Comparison of ENCODE assay signal across 10 cellular contexts in the genomic region with DNA sequence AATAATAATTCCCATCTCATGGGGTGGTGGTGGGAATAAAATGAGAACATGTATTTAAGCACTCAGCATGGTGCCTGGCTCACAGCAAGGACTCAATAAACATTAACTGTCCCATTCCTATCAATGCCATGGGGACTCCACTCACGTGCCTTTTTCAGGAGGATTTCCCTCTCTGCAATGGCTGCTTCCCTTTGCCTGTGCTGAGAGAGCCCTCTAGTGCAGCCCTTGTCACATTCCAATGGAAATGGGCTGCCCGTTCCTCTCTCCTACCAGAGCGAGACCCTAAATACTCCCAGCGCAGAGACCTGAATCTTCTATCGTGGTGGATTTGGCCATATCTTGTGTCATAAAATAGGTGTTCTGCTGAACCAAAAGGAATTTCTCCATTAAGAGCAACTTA.
A peak's percentile ranks its signal among the peaks of the same experiment; 100 is the strongest.
DNase-seq lines count a peak whose midpoint lies in the region; TF ChIP-seq lines count a peak whose summit lies in the region.
"Had no signal": no experiment of that assay in that cellular context is flagged by ENCODE, and none has a peak within 500 bp of the region (broad histone marks: within the 10 kb centered on the region; RNA-seq: fewer than 3 reads in every experiment).

No MANE protein-coding gene starts in this region.

- H3K4me3 ChIP-seq in LNCaP clone FGC (ENCODE audit: low read depth, low read length): no peak overlapping the region
- H3K4me3 ChIP-seq in kidney epithelial cell (ENCODE audit: low read depth, low read length): no peak overlapping the region

- no peaks in the 10 kb centered on the region for H3K4me1 Mint-ChIP-seq in activated naive CD8-positive, alpha-beta T cell treated with anti-CD3 and anti-CD28 coated beads for 36 hours
- H3K4me1 Mint-ChIP-seq: memory B cell had no signal

- H3K36me3 ChIP-seq in kidney epithelial cell (ENCODE audit: control insufficient read depth, insufficient read depth, low read length): no peaks in the 10 kb centered on the region

- peak; percentile 84 for TF ChIP-seq CTCF in LNCaP clone FGC (IDR thresholded peaks at IDR 0.05; ENCODE audit: control insufficient read depth, extremely low read depth, insufficient read depth)
- peak; percentile 18 for TF ChIP-seq CTCF in kidney epithelial cell (IDR thresholded peaks at IDR 0.05; ENCODE audit: insufficient read depth, low read length, poor library complexity, severe bottlenecking)

- peak; percentile 7 for DNase-seq in ACHN
- peak; percentile 27 for DNase-seq in LNCaP clone FGC (ENCODE audit: low read depth)
- DNase-seq in anterior cingulate cortex (lab: John Stamatoyannopoulos, UW): peak in 44 of 58 donors; percentile 8 to 64 (median 32)
- no peak for DNase-seq in kidney epithelial cell (ENCODE audit: low read depth)
- DNase-seq in stimulated activated CD4-positive, alpha-beta T cell treated with anti-CD3 and anti-CD28 coated beads, Interleukin-15, amount 100 ng/mL, for 24 hours: no peak
- DNase-seq in activated naive CD8-positive, alpha-beta T cell treated with anti-CD3 and anti-CD28 coated beads for 36 hours: no peak
- DNase-seq in stimulated activated CD4-positive, alpha-beta T cell treated with anti-CD3 and anti-CD28 coated beads, Interleukin-2, amount 100 ng/mL, for 48 hours: no peak
- DNase-seq in NCI-H128 (lab: John Stamatoyannopoulos, UW; ENCODE audit: unreplicated experiment): no peak
- DNase-seq: activated CD8-positive, alpha-beta T cell treated with anti-CD3 and anti-CD28 coated beads, Interleukin-2, amount 10 ng/mL, durations not matched to agents 7 days and 5 days had no signal

- H3K9me3 Mint-ChIP-seq in activated naive CD8-positive, alpha-beta T cell treated with anti-CD3 and anti-CD28 coated beads for 36 hours: no peaks in the 10 kb centered on the region

- no peaks in the 10 kb centered on the region for H3K36me3 Mint-ChIP-seq in activated naive CD8-positive, alpha-beta T cell treated with anti-CD3 and anti-CD28 coated beads for 36 hours
- H3K36me3 Mint-ChIP-seq: memory B cell had no signal

- in situ Hi-C loops in ACHN (cut with HindIII; ENCODE audit: low pct_ligation_motif_present, low pct_unique_long_range_greater_than_20kb, low sequenced_read_pairs): no loop called here

- H3K27me3 ChIP-seq in kidney epithelial cell (ENCODE audit: control insufficient read depth, insufficient read depth, low read length): no peaks in the 10 kb centered on the region

- H3K27me3 Mint-ChIP-seq in activated naive CD8-positive, alpha-beta T cell treated with anti-CD3 and anti-CD28 coated beads for 36 hours: peaks cover 25% of the 10 kb centered on the region

- H3K27ac Mint-ChIP-seq in activated naive CD8-positive, alpha-beta T cell treated with anti-CD3 and anti-CD28 coated beads for 36 hours: no peak overlapping the region
- H3K27ac Mint-ChIP-seq: activated CD8-positive, alpha-beta T cell treated with anti-CD3 and anti-CD28 coated beads, Interleukin-2, amount 10 ng/mL, durations not matched to agents 7 days and 5 days; memory B cell had no signal

- H3K4me3 Mint-ChIP-seq in activated naive CD8-positive, alpha-beta T cell treated with anti-CD3 and anti-CD28 coated beads for 36 hours: no peak overlapping the region
- H3K4me3 Mint-ChIP-seq: activated CD8-positive, alpha-beta T cell treated with anti-CD3 and anti-CD28 coated beads, Interleukin-2, amount 10 ng/mL, durations not matched to agents 7 days and 5 days; memory B cell had no signal

Comparison
In these comparisons a context has a peak if more than half of its experiments do, and no peak if none do; other contexts are left out.
1. DNase-seq: peak in ACHN (single experiment), LNCaP clone FGC (single experiment) and anterior cingulate cortex (44 of 58); none in kidney epithelial cell (single experiment), stimulated activated CD4-positive, alpha-beta T cell treated with anti-CD3 and anti-CD28 coated beads, Interleukin-15, amount 100 ng/mL, for 24 hours (single experiment), activated naive CD8-positive, alpha-beta T cell treated with anti-CD3 and anti-CD28 coated beads for 36 hours (single experiment), stimulated activated CD4-positive, alpha-beta T cell treated with anti-CD3 and anti-CD28 coated beads, Interleukin-2, amount 100 ng/mL, for 48 hours (0 of 2) and NCI-H128 (single experiment).